ENCODE assay signal across 1 cellular context in genomic region chr9:124855944-124856773, GRCh38.
TF ChIP-seq lines count a peak whose summit lies in the region.

No MANE protein-coding gene starts in this region.

TF ChIP-seq in K562, 482 proteins besides CTCF, POLR2A, EP300 and RAD21 (continues in another document):
- TF ChIP-seq RFX1 (IDR thresholded peaks at IDR 0.05): no peak
- TF ChIP-seq ZC3H4 (CRISPR knock-in tag; IDR thresholded peaks at IDR 0.05; ENCODE audit: borderline replicate concordance): no peak
- no peak for TF ChIP-seq POU5F1 (IDR thresholded peaks at IDR 0.05; ENCODE audit: borderline replicate concordance, low read depth, low read length, partially characterized antibody)
- TF ChIP-seq HNRNPUL1 (IDR thresholded peaks at IDR 0.05; ENCODE audit: low read length): no peak
- TF ChIP-seq TCF7 (IDR thresholded peaks at IDR 0.05; ENCODE audit: borderline replicate concordance): no peak
- no peak for TF ChIP-seq BRF2 (IDR thresholded peaks at IDR 0.05; ENCODE audit: borderline replicate concordance, insufficient read depth, insufficient read length)
- TF ChIP-seq ESRRA (IDR thresholded peaks at IDR 0.05; ENCODE audit: borderline replicate concordance, low read depth): no peak
- TF ChIP-seq, protein P1, sequence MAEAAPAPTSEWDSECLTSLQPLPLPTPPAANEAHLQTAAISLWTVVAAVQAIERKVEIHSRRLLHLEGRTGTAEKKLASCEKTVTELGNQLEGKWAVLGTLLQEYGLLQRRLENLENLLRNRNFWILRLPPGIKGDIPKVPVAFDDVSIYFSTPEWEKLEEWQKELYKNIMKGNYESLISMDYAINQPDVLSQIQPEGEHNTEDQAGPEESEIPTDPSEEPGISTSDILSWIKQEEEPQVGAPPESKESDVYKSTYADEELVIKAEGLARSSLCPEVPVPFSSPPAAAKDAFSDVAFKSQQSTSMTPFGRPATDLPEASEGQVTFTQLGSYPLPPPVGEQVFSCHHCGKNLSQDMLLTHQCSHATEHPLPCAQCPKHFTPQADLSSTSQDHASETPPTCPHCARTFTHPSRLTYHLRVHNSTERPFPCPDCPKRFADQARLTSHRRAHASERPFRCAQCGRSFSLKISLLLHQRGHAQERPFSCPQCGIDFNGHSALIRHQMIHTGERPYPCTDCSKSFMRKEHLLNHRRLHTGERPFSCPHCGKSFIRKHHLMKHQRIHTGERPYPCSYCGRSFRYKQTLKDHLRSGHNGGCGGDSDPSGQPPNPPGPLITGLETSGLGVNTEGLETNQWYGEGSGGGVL (CRISPR knock-in tag; IDR thresholded peaks at IDR 0.05): no peak
- peak; percentile 81 for TF ChIP-seq RBFOX2 (IDR thresholded peaks at IDR 0.05; ENCODE audit: low read depth, low read length)
- peak; percentile 51; the same call in 1 of the 2 replicates for TF ChIP-seq STAG1 (CRISPR knock-in tag; IDR thresholded peaks at IDR 0.05; ENCODE audit: borderline replicate concordance)
- no peak for TF ChIP-seq PTRF (tag; IDR thresholded peaks at IDR 0.05)
- no peak for TF ChIP-seq ATF1 (CRISPR knock-in tag; IDR thresholded peaks at IDR 0.05)
- no peak for TF ChIP-seq ATF1 (tag; IDR thresholded peaks at IDR 0.05)
- no peak for TF ChIP-seq ZNF143 (CRISPR knock-in tag; IDR thresholded peaks at IDR 0.05)
- 0 out of 4 replicates have a peak, but pooled peaks of 1 of the 2 experiments have one; percentile 15 for TF ChIP-seq TBL1XR1 (IDR thresholded peaks at IDR 0.05; ENCODE audit: low read length in 2 of 2)
- TF ChIP-seq, protein P2, sequence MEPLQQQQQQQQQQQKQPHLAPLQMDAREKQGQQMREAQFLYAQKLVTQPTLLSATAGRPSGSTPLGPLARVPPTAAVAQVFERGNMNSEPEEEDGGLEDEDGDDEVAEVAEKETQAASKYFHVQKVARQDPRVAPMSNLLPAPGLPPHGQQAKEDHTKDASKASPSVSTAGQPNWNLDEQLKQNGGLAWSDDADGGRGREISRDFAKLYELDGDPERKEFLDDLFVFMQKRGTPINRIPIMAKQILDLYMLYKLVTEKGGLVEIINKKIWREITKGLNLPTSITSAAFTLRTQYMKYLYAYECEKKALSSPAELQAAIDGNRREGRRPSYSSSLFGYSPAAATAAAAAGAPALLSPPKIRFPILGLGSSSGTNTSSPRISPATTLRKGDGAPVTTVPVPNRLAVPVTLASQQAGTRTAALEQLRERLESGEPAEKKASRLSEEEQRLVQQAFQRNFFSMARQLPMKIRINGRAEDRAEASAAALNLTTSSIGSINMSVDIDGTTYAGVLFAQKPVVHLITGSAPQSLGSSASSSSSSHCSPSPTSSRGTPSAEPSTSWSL (CRISPR knock-in tag; IDR thresholded peaks at IDR 0.05; ENCODE audit: borderline replicate concordance): no peak
- TF ChIP-seq GABPB2 (CRISPR knock-in tag; conservative IDR thresholded peaks at IDR 0.05): no peak
- TF ChIP-seq CHD1 (IDR thresholded peaks at IDR 0.05; ENCODE audit: low read length): no peak
- no peak for TF ChIP-seq MXI1 (IDR thresholded peaks at IDR 0.05; ENCODE audit: low read depth, low read length)
- no peak for TF ChIP-seq SMARCC2 (IDR thresholded peaks at IDR 0.05; ENCODE audit: low read depth)
- TF ChIP-seq MAZ (CRISPR knock-in tag; conservative IDR thresholded peaks at IDR 0.05 in 1 of 2, IDR thresholded peaks at IDR 0.05 in 1 of 2): no peak
- TF ChIP-seq, protein P3, sequence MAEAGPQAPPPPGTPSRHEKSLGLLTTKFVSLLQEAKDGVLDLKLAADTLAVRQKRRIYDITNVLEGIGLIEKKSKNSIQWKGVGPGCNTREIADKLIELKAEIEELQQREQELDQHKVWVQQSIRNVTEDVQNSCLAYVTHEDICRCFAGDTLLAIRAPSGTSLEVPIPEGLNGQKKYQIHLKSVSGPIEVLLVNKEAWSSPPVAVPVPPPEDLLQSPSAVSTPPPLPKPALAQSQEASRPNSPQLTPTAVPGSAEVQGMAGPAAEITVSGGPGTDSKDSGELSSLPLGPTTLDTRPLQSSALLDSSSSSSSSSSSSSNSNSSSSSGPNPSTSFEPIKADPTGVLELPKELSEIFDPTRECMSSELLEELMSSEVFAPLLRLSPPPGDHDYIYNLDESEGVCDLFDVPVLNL (CRISPR knock-in tag; IDR thresholded peaks at IDR 0.05; ENCODE audit: low read depth): no peak
- TF ChIP-seq ZNF175 (CRISPR knock-in tag; IDR thresholded peaks at IDR 0.05; ENCODE audit: low read depth): no peak
- no peak for TF ChIP-seq MLLT1 (IDR thresholded peaks at IDR 0.05)
- no peak for TF ChIP-seq GTF2A2 (tag; IDR thresholded peaks at IDR 0.05)
- TF ChIP-seq TCFL5 (CRISPR knock-in tag; conservative IDR thresholded peaks at IDR 0.05): no peak
- TF ChIP-seq CHD2 (IDR thresholded peaks at IDR 0.05; ENCODE audit: low read depth, low read length): peak; percentile 26; the same call in 1 of the 2 replicates
- no peak for TF ChIP-seq TAF7 (tag; IDR thresholded peaks at IDR 0.05)
- no peak for TF ChIP-seq HMG20B (CRISPR knock-in tag; IDR thresholded peaks at IDR 0.05)
- no peak for TF ChIP-seq PHB (CRISPR knock-in tag; IDR thresholded peaks at IDR 0.05)
- TF ChIP-seq NFIC (IDR thresholded peaks at IDR 0.05): no peak
- no peak for TF ChIP-seq YY1 (IDR thresholded peaks at IDR 0.05; ENCODE audit: borderline replicate concordance in 1 of 3, control insufficient read depth in 1 of 3, extremely low read depth in 1 of 3, insufficient read depth in 3 of 3, insufficient read length in 1 of 3, insufficient replicate concordance in 2 of 3, low read depth in 1 of 3, low read length in 2 of 3)
- TF ChIP-seq KAT8 (IDR thresholded peaks at IDR 0.05; ENCODE audit: low read depth): no peak
- TF ChIP-seq SMC3 (conservative IDR thresholded peaks at IDR 0.05; ENCODE audit: insufficient read depth, low read depth, low read length): 0 out of 2 replicates have a peak, but pooled peaks have one; percentile 2
- TF ChIP-seq MAFG (tag; conservative IDR thresholded peaks at IDR 0.05): no peak
- no peak for TF ChIP-seq USF2 (CRISPR knock-in tag; IDR thresholded peaks at IDR 0.05)
- no peak for TF ChIP-seq THAP7 (CRISPR knock-in tag; IDR thresholded peaks at IDR 0.05)
- peak; percentile 88 for TF ChIP-seq POLR2G (IDR thresholded peaks at IDR 0.05; ENCODE audit: low read depth, low read length)
- TF ChIP-seq TAL1 (IDR thresholded peaks at IDR 0.05): no peak
- no peak for TF ChIP-seq CREBBP (IDR thresholded peaks at IDR 0.05; ENCODE audit: low read depth, low read length)
- no peak for TF ChIP-seq ZNF41 (CRISPR knock-in tag; conservative IDR thresholded peaks at IDR 0.05)
- no peak for TF ChIP-seq GTF2E2 (tag; IDR thresholded peaks at IDR 0.05)
- 0 out of 2 replicates have a peak, but pooled peaks have one; percentile 11 for TF ChIP-seq XRCC5 (IDR thresholded peaks at IDR 0.05; ENCODE audit: low read depth, low read length)
- no peak for TF ChIP-seq BCL6 (CRISPR knock-in tag; IDR thresholded peaks at IDR 0.05)
- TF ChIP-seq ZBTB43 (CRISPR knock-in tag; IDR thresholded peaks at IDR 0.05): 0 out of 2 replicates have a peak, but pooled peaks have one; percentile 9
- no peak for TF ChIP-seq ZBTB7A (IDR thresholded peaks at IDR 0.05; ENCODE audit: borderline replicate concordance, control insufficient read depth, low read depth, low read length)
- TF ChIP-seq MCM5 (IDR thresholded peaks at IDR 0.05; ENCODE audit: low read depth): no peak
- no peak for TF ChIP-seq ZBTB17 (CRISPR knock-in tag; IDR thresholded peaks at IDR 0.05)
- no peak for TF ChIP-seq TEAD2 (tag; IDR thresholded peaks at IDR 0.05)
- TF ChIP-seq, protein P4, sequence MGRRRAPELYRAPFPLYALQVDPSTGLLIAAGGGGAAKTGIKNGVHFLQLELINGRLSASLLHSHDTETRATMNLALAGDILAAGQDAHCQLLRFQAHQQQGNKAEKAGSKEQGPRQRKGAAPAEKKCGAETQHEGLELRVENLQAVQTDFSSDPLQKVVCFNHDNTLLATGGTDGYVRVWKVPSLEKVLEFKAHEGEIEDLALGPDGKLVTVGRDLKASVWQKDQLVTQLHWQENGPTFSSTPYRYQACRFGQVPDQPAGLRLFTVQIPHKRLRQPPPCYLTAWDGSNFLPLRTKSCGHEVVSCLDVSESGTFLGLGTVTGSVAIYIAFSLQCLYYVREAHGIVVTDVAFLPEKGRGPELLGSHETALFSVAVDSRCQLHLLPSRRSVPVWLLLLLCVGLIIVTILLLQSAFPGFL (CRISPR knock-in tag; IDR thresholded peaks at IDR 0.05): no peak
- TF ChIP-seq IFI16 (CRISPR knock-in tag; IDR thresholded peaks at IDR 0.05): no peak
- no peak for TF ChIP-seq ZNF3 (CRISPR knock-in tag; IDR thresholded peaks at IDR 0.05)
- TF ChIP-seq ZBTB5 (IDR thresholded peaks at IDR 0.05): no peak
- no peak for TF ChIP-seq C11orf30 (IDR thresholded peaks at IDR 0.05; ENCODE audit: low read depth)
- TF ChIP-seq ZNF740 (CRISPR knock-in tag; IDR thresholded peaks at IDR 0.05): no peak
- no peak for TF ChIP-seq ZNF740 (tag; IDR thresholded peaks at IDR 0.05)
